In genomic region chr5:91311168-91311696, GRCh38 we compare ENCODE assay signal across 8 cellular contexts.
DNase-seq lines count a peak whose midpoint lies in the region; FAIRE-seq and TF ChIP-seq lines count a peak whose summit lies in the region.

No MANE protein-coding gene starts in this region.

- no peaks in the 10 kb centered on the region for H3K9me3 ChIP-seq in cardiac muscle cell (ENCODE audit: low read depth)
- no peaks in the 10 kb centered on the region for H3K9me3 ChIP-seq in Peyer's patch
- H3K9me3 ChIP-seq in kidney (ENCODE audit: control insufficient read depth in 1 of 2, low read length in 2 of 2), result no peaks in the 10 kb centered on the region

- H3K4me3 ChIP-seq in cardiac muscle cell (no peak overlapping the region), Peyer's patch (no peak overlapping the region), kidney (ENCODE audit: low read length in 2 of 2) (no peak overlapping the region), urinary bladder (ENCODE audit: low read depth, low read length) (no peak overlapping the region)

- H3K4me1 ChIP-seq in cardiac muscle cell (ENCODE audit: low read depth) (peaks cover 13% of the 10 kb centered on the region), Peyer's patch (peaks cover 0 to 22% (median 5%) of the 10 kb centered on the region in 4 donors), kidney (ENCODE audit: control insufficient read depth in 1 of 2, insufficient read depth in 1 of 2, low read depth in 1 of 2, low read length in 2 of 2) (peaks cover 9% of the 10 kb centered on the region in 2 donors), urinary bladder (ENCODE audit: insufficient read depth) (no peaks in the 10 kb centered on the region)

- TF ChIP-seq POLR2A in Peyer's patch (IDR thresholded peaks at IDR 0.05) (no peak), GM12891 (IDR thresholded peaks at IDR 0.05; ENCODE audit: low read depth, low read length) (no peak)

- H3K36me3 ChIP-seq in cardiac muscle cell (no peaks in the 10 kb centered on the region), Peyer's patch (no peaks in the 10 kb centered on the region), kidney (ENCODE audit: control insufficient read depth in 1 of 2, insufficient read depth in 2 of 2, low read length in 2 of 2) (no peaks in the 10 kb centered on the region), urinary bladder (ENCODE audit: insufficient read depth) (no peaks in the 10 kb centered on the region)

- 75% methylated on average over 5 of the region's 5 CpGs for WGBS in urinary bladder

- H3K27ac ChIP-seq in cardiac muscle cell, result peak overlapping the region; percentile 18
- H3K27ac ChIP-seq in Peyer's patch, result peak overlapping the region; percentile 24 to 73 (median 34)
- H3K27ac ChIP-seq in kidney (ENCODE audit: low read depth in 2 of 2, low read length in 2 of 2), result peak overlapping the region; percentile 63 to 73
- peak overlapping the region; percentile 71 for H3K27ac ChIP-seq in urinary bladder (ENCODE audit: low read depth)

- FAIRE-seq in kidney (lab: Jason Lieb, UNC), result no peak
- no peak for FAIRE-seq in GM12891 (lab: Jason Lieb, UNC)

- DNase-seq in cardiac muscle cell (ENCODE audit: low read depth in 1 of 2, low spot score in 1 of 2) (no peak), cardiac septum (ENCODE audit: low spot score) (no peak), Peyer's patch (no peak), kidney (no peak), SKM-1 (lab: John Stamatoyannopoulos, UW; ENCODE audit: unreplicated experiment) (no peak), GM12891 (ENCODE audit: insufficient read length, low spot score) (no peak)
- DNase-seq in activated CD8-positive, alpha-beta memory T cell treated with anti-CD3 and anti-CD28 coated beads for 24 hours, result no peak

- intact Hi-C loops in cardiac septum (cut with DNase I), result loop anchor here (5.0 kb wide), 1 partner anchor 99 kb away; no protein-coding TSS in a partner anchor
- intact Hi-C loops in kidney (cut with DNase I), result no loop called here

- H3K9ac ChIP-seq in kidney (ENCODE audit: low read length in 2 of 2), result peak overlapping the region in 1 of 2 donors; percentile 4

- TF ChIP-seq CTCF in cardiac muscle cell (IDR thresholded peaks at IDR 0.05; ENCODE audit: low read depth, low read length) (no peak), Peyer's patch (IDR thresholded peaks at IDR 0.05) (no peak), kidney (IDR thresholded peaks at IDR 0.05; ENCODE audit: borderline replicate concordance, extremely low read depth, insufficient read depth) (no peak)

- H3K27me3 ChIP-seq in cardiac muscle cell (no peaks in the 10 kb centered on the region), Peyer's patch (no peaks in the 10 kb centered on the region)

TF ChIP-seq in GM12891, 5 proteins besides CTCF, POLR2A, EP300 and RAD21:
- TF ChIP-seq TAF1 (IDR thresholded peaks at IDR 0.05; ENCODE audit: low read depth, low read length) (no peak), POLR2AphosphoS5 (IDR thresholded peaks at IDR 0.05; ENCODE audit: low read depth, low read length) (no peak), POU2F2 (IDR thresholded peaks at IDR 0.05; ENCODE audit: low read depth, low read length) (no peak), SPI1 (IDR thresholded peaks at IDR 0.05; ENCODE audit: low read depth, low read length) (no peak)

Comparison
In these comparisons a context has a peak if more than half of its experiments do, and no peak if none do; other contexts are left out.
1. H3K27ac ChIP-seq: peak in every context shown above with its lines; median percentile 71 in urinary bladder; 68 in kidney; 34 in Peyer's patch; 18 in cardiac muscle cell.